Comparison of ENCODE assay signal across 14 cellular contexts in genomic region chr22:27996981-27997380, GRCh38.
"Had no signal": no experiment of that assay in that cellular context is flagged by ENCODE, and none has a peak within 500 bp of the region (broad histone marks: within the 10 kb centered on the region; RNA-seq: fewer than 3 reads in every experiment).

No MANE protein-coding gene starts in this region.

- ATAC-seq: activated naive CD4-positive, alpha-beta T cell treated with anti-CD3 and anti-CD28 coated beads, Interleukin-2, amount 50 U/mL, for 72 hours; effector memory CD8-positive, alpha-beta T cell; left colon; T-helper 17 cell had no signal

- H3K27me3 ChIP-seq: cardiac muscle cell, esophagus squamous epithelium, tibial artery had no signal

- H3K9me3 ChIP-seq: esophagus squamous epithelium, tibial artery had no signal

- H3K4me1 ChIP-seq: tibial artery had no signal

- H3K27ac ChIP-seq: cardiac muscle cell, esophagus squamous epithelium, tibial artery had no signal

- H3K4me3 ChIP-seq: cardiac muscle cell, esophagus squamous epithelium, lung, tibial artery had no signal

- DNase-seq: activated CD4-positive, alpha-beta T cell treated with anti-CD3 and anti-CD28 coated beads, Interleukin-2, amount 50 U/mL, for 4 hours; activated gamma-delta T cell treated with Interleukin-2 at 50 U/mL for 16 hours; activated T-cell treated with anti-CD3 and anti-CD28 coated beads, Interleukin-2, amount 50 U/mL, for 72 hours; amniotic stem cell; effector memory CD8-positive, alpha-beta T cell; esophagus squamous epithelium; left colon; stimulated activated CD4-positive, alpha-beta T cell treated with anti-CD3 and anti-CD28 coated beads, Interleukin-2, amount 100 ng/mL, for 24 hours; stimulated activated naive CD4-positive, alpha-beta T cell treated with Interleukin-2 at 50 U/mL for 16 hours; T-helper 17 cell had no signal

- H3K36me3 ChIP-seq: cardiac muscle cell had no signal
